ENCODE assay signal across 10 cellular contexts in the genomic region with DNA sequence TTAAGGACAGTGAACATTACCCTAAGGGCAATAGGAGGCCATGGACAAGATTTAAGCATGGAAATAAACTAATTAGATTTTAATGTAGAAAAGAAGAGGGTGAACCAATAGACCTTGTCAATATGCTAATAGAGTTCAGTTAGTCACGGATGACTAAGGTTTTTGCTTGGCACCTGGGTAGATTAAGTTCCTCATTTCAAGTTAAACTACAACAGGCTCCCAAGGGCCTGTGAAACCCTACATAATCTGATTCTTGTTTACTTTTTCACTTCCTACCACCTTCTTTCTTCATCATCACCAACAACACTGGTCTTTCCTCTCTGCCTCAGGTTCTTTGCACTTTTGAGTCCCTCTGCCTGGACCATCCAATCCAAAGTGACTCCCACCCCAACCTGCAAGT. TPM values are rescaled to one million over a fixed set of nuclear protein-coding genes. Genes with fewer than 3 reads are reported as not detected.
DNase-seq lines count a peak whose midpoint lies in the region; ATAC-seq, FAIRE-seq and TF ChIP-seq lines count a peak whose summit lies in the region.
"Had no signal": no experiment of that assay in that cellular context is flagged by ENCODE, and none has a peak within 500 bp of the region (broad histone marks: within the 10 kb centered on the region; RNA-seq: fewer than 3 reads in every experiment).

No MANE protein-coding gene starts in this region.

- peaks cover 17% of the 10 kb centered on the region for H3K36me3 Mint-ChIP-seq in activated T-helper 17 cell treated with anti-CD3 and anti-CD28 coated beads, Interleukin-2, amount 50 U/mL, for 72 hours (ENCODE audit: low read depth)
- H3K36me3 Mint-ChIP-seq in neural progenitor cell = no peaks in the 10 kb centered on the region
- peaks cover 18% of the 10 kb centered on the region for H3K36me3 Mint-ChIP-seq in activated T-helper 2 cell treated with anti-CD3 and anti-CD28 coated beads, Interferon-gamma antibody, Interleukin-2, Interleukin-4, amounts not matched to agents 10 μg/mL and 5 μg/mL and 100 μg/mL, durations not matched to agents 14 hours and 24 hours and 36 hours (ENCODE audit: low read depth)

- TF ChIP-seq CTCF in kidney (IDR thresholded peaks at IDR 0.05; ENCODE audit: borderline replicate concordance, extremely low read depth, insufficient read depth) (no peak), neural progenitor cell (IDR thresholded peaks at IDR 0.05) (no peak)

- peak overlapping the region; percentile 54 for H3K27ac Mint-ChIP-seq in activated T-helper 17 cell treated with anti-CD3 and anti-CD28 coated beads, Interleukin-2, amount 50 U/mL, for 72 hours
- H3K27ac Mint-ChIP-seq in neural progenitor cell = no peak overlapping the region
- H3K27ac Mint-ChIP-seq in activated T-helper 2 cell treated with anti-CD3 and anti-CD28 coated beads, Interferon-gamma antibody, Interleukin-2, Interleukin-4, amounts not matched to agents 10 μg/mL and 5 μg/mL and 100 μg/mL, durations not matched to agents 14 hours and 24 hours and 36 hours = no peak overlapping the region

- H3K4me3 ChIP-seq in GM08714 (ENCODE audit: low read length) (0 out of 2 replicates have a peak overlapping the region, but pooled peaks have one; percentile 20), kidney (ENCODE audit: low read length in 2 of 2) (no peak overlapping the region), neural progenitor cell (no peak overlapping the region)

- ATAC-seq in GM19452 (IDR thresholded peaks at IDR 0.05; ENCODE audit: unreplicated experiment) = peak; percentile 45
- peak; percentile 54 for ATAC-seq in HG03196 (IDR thresholded peaks at IDR 0.05; ENCODE audit: unreplicated experiment)
- no peak for ATAC-seq in activated T-helper 17 cell treated with anti-CD3 and anti-CD28 coated beads, Interleukin-2, amount 50 U/mL, for 72 hours (replicated peaks)
- ATAC-seq in GM19328 (IDR thresholded peaks at IDR 0.05; ENCODE audit: unreplicated experiment) = no peak

- H3K79me2 ChIP-seq in neural progenitor cell (ENCODE audit: low read depth) = no peaks in the 10 kb centered on the region

- H3K9ac ChIP-seq in kidney (ENCODE audit: low read length in 2 of 2) (no peak overlapping the region), neural progenitor cell (no peak overlapping the region)

- peaks cover 32% of the 10 kb centered on the region for H3K4me1 Mint-ChIP-seq in activated T-helper 17 cell treated with anti-CD3 and anti-CD28 coated beads, Interleukin-2, amount 50 U/mL, for 72 hours
- H3K4me1 Mint-ChIP-seq in neural progenitor cell = no peaks in the 10 kb centered on the region
- H3K4me1 Mint-ChIP-seq in activated T-helper 2 cell treated with anti-CD3 and anti-CD28 coated beads, Interferon-gamma antibody, Interleukin-2, Interleukin-4, amounts not matched to agents 10 μg/mL and 5 μg/mL and 100 μg/mL, durations not matched to agents 14 hours and 24 hours and 36 hours (ENCODE audit: low read depth) = peaks cover 24% of the 10 kb centered on the region

- H3F3A ChIP-seq in neural progenitor cell (ENCODE audit: low read depth) = no peaks in the 10 kb centered on the region

- no peak for FAIRE-seq in kidney (lab: Jason Lieb, UNC)

- no peak overlapping the region for H2AFZ ChIP-seq in neural progenitor cell (replicated peaks)

- H3K27ac ChIP-seq in kidney (ENCODE audit: low read depth in 2 of 2, low read length in 2 of 2) (no peak overlapping the region), neural progenitor cell (no peak overlapping the region)

- H3K4me1 ChIP-seq in kidney (ENCODE audit: control insufficient read depth in 1 of 2, insufficient read depth in 1 of 2, low read depth in 1 of 2, low read length in 2 of 2) (peaks cover 4 to 7% of the 10 kb centered on the region in 2 donors), neural progenitor cell (no peaks in the 10 kb centered on the region)

- no peak for DNase-seq in kidney
- no peak for DNase-seq in neural progenitor cell (ENCODE audit: low spot score)
- DNase-seq in activated T-helper 2 cell treated with anti-CD3 and anti-CD28 coated beads, Interferon-gamma antibody, Interleukin-2, Interleukin-4, amounts not matched to agents 10 μg/mL and 5 μg/mL and 100 μg/mL, durations not matched to agents 14 hours and 24 hours and 36 hours (ENCODE audit: low spot score) = no peak
- DNase-seq: NCI-H446 had no signal

- no peak overlapping the region for H3K4me2 ChIP-seq in neural progenitor cell

- H3K27me3 Mint-ChIP-seq in activated T-helper 17 cell treated with anti-CD3 and anti-CD28 coated beads, Interleukin-2, amount 50 U/mL, for 72 hours = no peaks in the 10 kb centered on the region
- no peaks in the 10 kb centered on the region for H3K27me3 Mint-ChIP-seq in neural progenitor cell (ENCODE audit: insufficient read depth, low read depth)
- no peaks in the 10 kb centered on the region for H3K27me3 Mint-ChIP-seq in activated T-helper 2 cell treated with anti-CD3 and anti-CD28 coated beads, Interferon-gamma antibody, Interleukin-2, Interleukin-4, amounts not matched to agents 10 μg/mL and 5 μg/mL and 100 μg/mL, durations not matched to agents 14 hours and 24 hours and 36 hours (ENCODE audit: low read depth)

- no peaks in the 10 kb centered on the region for H3K9me3 Mint-ChIP-seq in activated T-helper 17 cell treated with anti-CD3 and anti-CD28 coated beads, Interleukin-2, amount 50 U/mL, for 72 hours
- no peaks in the 10 kb centered on the region for H3K9me3 Mint-ChIP-seq in neural progenitor cell
- H3K9me3 Mint-ChIP-seq in activated T-helper 2 cell treated with anti-CD3 and anti-CD28 coated beads, Interferon-gamma antibody, Interleukin-2, Interleukin-4, amounts not matched to agents 10 μg/mL and 5 μg/mL and 100 μg/mL, durations not matched to agents 14 hours and 24 hours and 36 hours = no peaks in the 10 kb centered on the region

- H4K20me1 ChIP-seq in neural progenitor cell (ENCODE audit: low read depth) = no peaks in the 10 kb centered on the region

- H3K27me3 ChIP-seq in neural progenitor cell = no peaks in the 10 kb centered on the region

- peaks cover 5 to 21% of the 10 kb centered on the region in 2 donors for H3K36me3 ChIP-seq in kidney (ENCODE audit: control insufficient read depth in 1 of 2, insufficient read depth in 2 of 2, low read length in 2 of 2)
- no peaks in the 10 kb centered on the region for H3K36me3 ChIP-seq in neural progenitor cell

- intact Hi-C loops in kidney (cut with DNase I) = no loop called here
- intact Hi-C loops in activated T-helper 2 cell treated with anti-CD3 and anti-CD28 coated beads, Interferon-gamma antibody, Interleukin-2, Interleukin-4, amounts not matched to agents 10 μg/mL and 5 μg/mL and 100 μg/mL, durations not matched to agents 14 hours and 24 hours and 36 hours (cut with micrococcal nuclease) = no loop called here

- H3K9me3 ChIP-seq in kidney (ENCODE audit: control insufficient read depth in 1 of 2, low read length in 2 of 2) = no peaks in the 10 kb centered on the region
- H3K9me3 ChIP-seq in neural progenitor cell (ENCODE audit: low read depth) = no peaks in the 10 kb centered on the region

- H3K4me3 Mint-ChIP-seq in activated T-helper 17 cell treated with anti-CD3 and anti-CD28 coated beads, Interleukin-2, amount 50 U/mL, for 72 hours = no peak overlapping the region
- H3K4me3 Mint-ChIP-seq in neural progenitor cell = no peak overlapping the region
- no peak overlapping the region for H3K4me3 Mint-ChIP-seq in activated T-helper 2 cell treated with anti-CD3 and anti-CD28 coated beads, Interferon-gamma antibody, Interleukin-2, Interleukin-4, amounts not matched to agents 10 μg/mL and 5 μg/mL and 100 μg/mL, durations not matched to agents 14 hours and 24 hours and 36 hours (ENCODE audit: low read depth)

RNA-seq across cellular contexts. Expression of a gene that starts 14.8 kb away (rescaled TPM):
- total RNA-seq in activated T-helper 17 cell treated with anti-CD3 and anti-CD28 coated beads, Interleukin-2, amount 50 U/mL, for 72 hours = 10 to 100 TPM; 53.1 to 56.8 TPM
- total RNA-seq in kidney (28.3 TPM), neural progenitor cell (ENCODE audit: low replicate concordance) (0.65 and 1.3 TPM in 2 replicates)
- polyA plus RNA-seq in kidney (ENCODE audit: insufficient read depth, low read depth, low replicate concordance) = 12.7 TPM
- total RNA-seq in activated T-helper 2 cell treated with anti-CD3 and anti-CD28 coated beads, Interferon-gamma antibody, Interleukin-2, Interleukin-4, amounts not matched to agents 10 μg/mL and 5 μg/mL and 100 μg/mL, durations not matched to agents 14 hours and 24 hours and 36 hours = 114 and 121 TPM in 2 replicates
- polyA plus RNA-seq: neural cell had no signal

RNA-seq across cellular contexts. Expression of a gene that starts 20.5 kb away (rescaled TPM):
- total RNA-seq in activated T-helper 17 cell treated with anti-CD3 and anti-CD28 coated beads, Interleukin-2, amount 50 U/mL, for 72 hours = 10 to 100 TPM; 60.8 to 91.7 TPM
- 7.3 TPM for total RNA-seq in kidney
- polyA plus RNA-seq in kidney (ENCODE audit: insufficient read depth, low read depth, low replicate concordance) = 0.52 TPM
- total RNA-seq in neural progenitor cell (ENCODE audit: low replicate concordance) = 0.06 TPM in 1 of 2 replicates, not detected in the other
- total RNA-seq in activated T-helper 2 cell treated with anti-CD3 and anti-CD28 coated beads, Interferon-gamma antibody, Interleukin-2, Interleukin-4, amounts not matched to agents 10 μg/mL and 5 μg/mL and 100 μg/mL, durations not matched to agents 14 hours and 24 hours and 36 hours = 316 and 317 TPM in 2 replicates

Comparison
In these comparisons a context has a peak if more than half of its experiments do, and no peak if none do; other contexts are left out.
1. ATAC-seq: peak in GM19452 (single experiment) and HG03196 (single experiment); none in activated T-helper 17 cell treated with anti-CD3 and anti-CD28 coated beads, Interleukin-2, amount 50 U/mL, for 72 hours (single experiment) and GM19328 (single experiment).
2. RNA of a gene that starts 14.8 kb away (total RNA-seq): 114 to 121 TPM in activated T-helper 2 cell treated with anti-CD3 and anti-CD28 coated beads, Interferon-gamma antibody, Interleukin-2, Interleukin-4, amounts not matched to agents 10 μg/mL and 5 μg/mL and 100 μg/mL, durations not matched to agents 14 hours and 24 hours and 36 hours, 53.1 to 56.8 TPM in activated T-helper 17 cell treated with anti-CD3 and anti-CD28 coated beads, Interleukin-2, amount 50 U/mL, for 72 hours and 28.3 TPM in kidney (single experiment); 0.65 to 1.3 TPM in neural progenitor cell; every median in the first group is over 10 times any median in the second.